ENCODE assay signal across 14 cellular contexts in genomic region chr3:160781429-160781828, GRCh38. TPM values are rescaled to one million over a fixed set of nuclear protein-coding genes. Genes with fewer than 3 reads are reported as not detected.
DNase-seq lines count a peak whose midpoint lies in the region; TF ChIP-seq lines count a peak whose summit lies in the region.
"Had no signal": no experiment of that assay in that cellular context is flagged by ENCODE, and none has a peak within 500 bp of the region (broad histone marks: within the 10 kb centered on the region; RNA-seq: fewer than 3 reads in every experiment).

No MANE protein-coding gene starts in this region.

- H3K9me3 Mint-ChIP-seq in immature natural killer cell (no peaks in the 10 kb centered on the region), progenitor cell of endocrine pancreas (ENCODE audit: low read depth) (no peaks in the 10 kb centered on the region)

- H3K27me3 Mint-ChIP-seq in immature natural killer cell (ENCODE audit: low read depth in 3 of 3): peaks cover 3 to 6% (median 3%) of the 10 kb centered on the region in 3 donors
- H3K27me3 Mint-ChIP-seq in progenitor cell of endocrine pancreas: no peaks in the 10 kb centered on the region

- H3K4me3 Mint-ChIP-seq in immature natural killer cell (peak overlapping the region; percentile 9 to 64 (median 59)), progenitor cell of endocrine pancreas (ENCODE audit: low read depth) (no peak overlapping the region)
- H3K4me3 Mint-ChIP-seq: CD14-positive monocyte had no signal

- H3K4me1 Mint-ChIP-seq in immature natural killer cell (peaks cover 73 to 89% of the 10 kb centered on the region in 2 donors), progenitor cell of endocrine pancreas (ENCODE audit: low read depth) (peaks cover 31% of the 10 kb centered on the region)

- H3K27ac Mint-ChIP-seq in immature natural killer cell (peak overlapping the region; percentile 32 to 77 (median 62)), progenitor cell of endocrine pancreas (peak overlapping the region; percentile 77)

- TF ChIP-seq CTCF in progenitor cell of endocrine pancreas (IDR thresholded peaks at IDR 0.05; ENCODE audit: unreplicated experiment): no peak

- DNase-seq in NCI-H1436 (lab: John Stamatoyannopoulos, UW) (peak; percentile 47), NCI-H2107 treated with DMSO at 0.1 percent for 48 hours (lab: John Stamatoyannopoulos, UW; ENCODE audit: unreplicated experiment) (peak; percentile 79), immature natural killer cell (no peak), progenitor cell of endocrine pancreas (ENCODE audit: low spot score, unreplicated experiment) (no peak), HK-2 (ENCODE audit: unreplicated experiment) (no peak), DMS79 (lab: John Stamatoyannopoulos, UW) (no peak), NCI-H82 (lab: John Stamatoyannopoulos, UW) (no peak)
- DNase-seq: ACHN, AML-193, EL, NCI-H2171, NCI-H446, PC-9 had no signal

- no peaks in the 10 kb centered on the region for H3K36me3 Mint-ChIP-seq in immature natural killer cell
- H3K36me3 Mint-ChIP-seq in progenitor cell of endocrine pancreas (ENCODE audit: insufficient read depth): peaks cover 1% of the 10 kb centered on the region
- H3K36me3 Mint-ChIP-seq: CD14-positive monocyte had no signal

RNA-seq across cellular contexts. Expression of gene PPM1L, which starts 25.4 kb away (rescaled TPM):
- 10 to 100 TPM; 14.8 to 35.5 (median 20.5) TPM for polyA plus RNA-seq in immature natural killer cell
- 29.8 and 30.1 TPM in 2 replicates for total RNA-seq in progenitor cell of endocrine pancreas

Comparison
In these comparisons a context has a peak if more than half of its experiments do, and no peak if none do; other contexts are left out.
1. DNase-seq: peak in NCI-H1436 (single experiment) and NCI-H2107 treated with DMSO at 0.1 percent for 48 hours (single experiment); none in immature natural killer cell (0 of 3), progenitor cell of endocrine pancreas (single experiment), HK-2 (single experiment), DMS79 (single experiment) and NCI-H82 (single experiment).